21 cellular contexts compared by ENCODE assay signal in genomic region chr15:55784284-55784683, GRCh38. TPM values are rescaled to one million over a fixed set of nuclear protein-coding genes. Genes with fewer than 3 reads are reported as not detected.
A peak's percentile ranks its signal among the peaks of the same experiment; 100 is the strongest.
DNase-seq lines count a peak whose midpoint lies in the region; ATAC-seq, FAIRE-seq and TF ChIP-seq lines count a peak whose summit lies in the region.
"Had no signal": no experiment of that assay in that cellular context is flagged by ENCODE, and none has a peak within 500 bp of the region (broad histone marks: within the 10 kb centered on the region; RNA-seq: fewer than 3 reads in every experiment).

No MANE protein-coding gene starts in this region.

- H3K4me3 ChIP-seq in HUES6 (ENCODE audit: low read depth, low read length) (no peak overlapping the region; the same call in 1 of the 2 replicates), astrocyte (ENCODE audit: insufficient read depth, low read depth, low read length) (no peak overlapping the region), mesendoderm (ENCODE audit: low read length) (no peak overlapping the region), smooth muscle cell (no peak overlapping the region)
- H3K4me3 ChIP-seq in effector memory CD4-positive, alpha-beta T cell (ENCODE audit: insufficient read depth, low read depth, low read length, poor library complexity, severe bottlenecking): no peak overlapping the region

- no peaks in the 10 kb centered on the region for H3K36me3 ChIP-seq in HUES6 (ENCODE audit: control insufficient read depth, insufficient read depth, low read length)
- no peaks in the 10 kb centered on the region for H3K36me3 ChIP-seq in astrocyte (ENCODE audit: insufficient read depth, low read length)
- no peaks in the 10 kb centered on the region for H3K36me3 ChIP-seq in mesendoderm (ENCODE audit: control insufficient read depth, insufficient read depth, low read length)
- no peaks in the 10 kb centered on the region for H3K36me3 ChIP-seq in smooth muscle cell (ENCODE audit: low read depth)
- H3K36me3 ChIP-seq in effector memory CD4-positive, alpha-beta T cell (ENCODE audit: control insufficient read depth, insufficient read depth, low read length): no peaks in the 10 kb centered on the region
- H3K36me3 ChIP-seq: BE2C had no signal

- no peak overlapping the region for H2BK5ac ChIP-seq in mesendoderm (ENCODE audit: low read length)

- H3K4me1 ChIP-seq in HUES6 (ENCODE audit: control insufficient read depth, insufficient read depth, low read length): peaks cover 31% of the 10 kb centered on the region
- no peaks in the 10 kb centered on the region for H3K4me1 ChIP-seq in astrocyte (ENCODE audit: insufficient read depth, low read length)
- H3K4me1 ChIP-seq in mesendoderm (ENCODE audit: control insufficient read depth, low read depth, low read length): peaks cover 5% of the 10 kb centered on the region
- H3K4me1 ChIP-seq in smooth muscle cell (ENCODE audit: low read depth): peaks cover 22% of the 10 kb centered on the region
- H3K4me1 ChIP-seq in foreskin keratinocyte: no peaks in the 10 kb centered on the region
- no peaks in the 10 kb centered on the region for H3K4me1 ChIP-seq in effector memory CD4-positive, alpha-beta T cell (ENCODE audit: control insufficient read depth, insufficient read depth, low read length, poor library complexity, severe bottlenecking)

- H3K18ac ChIP-seq in mesendoderm (ENCODE audit: low read length): peak overlapping the region; percentile 3

- H3K4me1 Mint-ChIP-seq in astrocyte (ENCODE audit: low read depth, unreplicated experiment): peaks cover 2% of the 10 kb centered on the region
- H3K4me1 Mint-ChIP-seq: CD4-positive, alpha-beta memory T cell had no signal

- no peak overlapping the region for H3K27ac Mint-ChIP-seq in astrocyte (ENCODE audit: unreplicated experiment)
- H3K27ac Mint-ChIP-seq: CD4-positive, alpha-beta memory T cell had no signal

- H2BK15ac ChIP-seq in mesendoderm (replicated peaks; ENCODE audit: low read depth): no peak overlapping the region

- TF ChIP-seq CTCF in astrocyte (IDR thresholded peaks at IDR 0.05; ENCODE audit: insufficient read depth, low read depth, low read length) (no peak), smooth muscle cell (IDR thresholded peaks at IDR 0.05; ENCODE audit: borderline replicate concordance, insufficient read depth, poor library complexity, severe bottlenecking) (no peak), foreskin keratinocyte (conservative IDR thresholded peaks at IDR 0.05) (no peak)

- H4K8ac ChIP-seq in mesendoderm (ENCODE audit: low read depth, low read length): no peak overlapping the region

- H2BK120ac ChIP-seq in mesendoderm (ENCODE audit: low read depth, low read length): no peak overlapping the region

- no peak for FAIRE-seq in astrocyte (lab: Jason Lieb, UNC)
- FAIRE-seq: D721Med, H54 had no signal

- H3K56ac ChIP-seq in mesendoderm (ENCODE audit: low read length): no peak overlapping the region

- no peak overlapping the region for H3K4me3 Mint-ChIP-seq in astrocyte (ENCODE audit: unreplicated experiment)
- H3K4me3 Mint-ChIP-seq: CD4-positive, alpha-beta memory T cell had no signal

- H3K36me3 Mint-ChIP-seq in astrocyte (ENCODE audit: low read depth, unreplicated experiment): no peaks in the 10 kb centered on the region
- H3K36me3 Mint-ChIP-seq: CD4-positive, alpha-beta memory T cell had no signal

- peak overlapping the region; percentile 45 for H3K9ac ChIP-seq in HUES6 (ENCODE audit: low read length)
- no peak overlapping the region for H3K9ac ChIP-seq in astrocyte (ENCODE audit: low read length)
- H3K9ac ChIP-seq in mesendoderm (ENCODE audit: low read length): no peak overlapping the region
- H3K9ac ChIP-seq in smooth muscle cell (ENCODE audit: low read depth): no peak overlapping the region
- H3K9ac ChIP-seq: SK-N-SH had no signal

- H2AFZ ChIP-seq in astrocyte (ENCODE audit: low read depth, low read length) (no peak overlapping the region), smooth muscle cell (ENCODE audit: low read depth) (no peak overlapping the region)

- H3K27me3 Mint-ChIP-seq in astrocyte (ENCODE audit: low read depth, unreplicated experiment): no peaks in the 10 kb centered on the region

- H2AK5ac ChIP-seq in mesendoderm (ENCODE audit: low read length): no peak overlapping the region

- H3K27me3 ChIP-seq in HUES6 (ENCODE audit: control insufficient read depth, insufficient read depth, low read length): no peaks in the 10 kb centered on the region
- no peaks in the 10 kb centered on the region for H3K27me3 ChIP-seq in astrocyte (ENCODE audit: insufficient read depth, low read length)
- no peaks in the 10 kb centered on the region for H3K27me3 ChIP-seq in mesendoderm (ENCODE audit: insufficient read depth, low read length, poor library complexity)
- H3K27me3 ChIP-seq in smooth muscle cell (ENCODE audit: low read depth): no peaks in the 10 kb centered on the region
- H3K27me3 ChIP-seq in foreskin keratinocyte: no peaks in the 10 kb centered on the region
- H3K27me3 ChIP-seq in effector memory CD4-positive, alpha-beta T cell (replicated peaks; ENCODE audit: control insufficient read depth, insufficient read depth, low read length, poor library complexity, severe bottlenecking): no peaks in the 10 kb centered on the region
- H3K27me3 ChIP-seq: BE2C had no signal

- H3K4me2 ChIP-seq in astrocyte (ENCODE audit: low read length): no peak overlapping the region
- H3K4me2 ChIP-seq in mesendoderm (ENCODE audit: low read length): no peak overlapping the region
- peak overlapping the region; percentile 27 for H3K4me2 ChIP-seq in smooth muscle cell
- H3K4me2 ChIP-seq: SK-N-SH had no signal

- H3K27ac ChIP-seq in HUES6 (ENCODE audit: low read depth, low read length): peak overlapping the region; percentile 18; the same call in 1 of the 2 replicates
- H3K27ac ChIP-seq in astrocyte (ENCODE audit: low read depth, low read length): no peak overlapping the region
- H3K27ac ChIP-seq in mesendoderm (ENCODE audit: low read depth, low read length): peak overlapping the region; percentile 15
- no peak overlapping the region for H3K27ac ChIP-seq in smooth muscle cell (ENCODE audit: low read depth)
- H3K27ac ChIP-seq in foreskin keratinocyte: no peak overlapping the region
- no peak overlapping the region for H3K27ac ChIP-seq in effector memory CD4-positive, alpha-beta T cell (ENCODE audit: insufficient read depth, low read length, poor library complexity, severe bottlenecking)

- peaks cover 5% of the 10 kb centered on the region for H3K9me3 Mint-ChIP-seq in astrocyte (ENCODE audit: unreplicated experiment)

- ATAC-seq in foreskin keratinocyte: no peak
- ATAC-seq: PC-3 had no signal

- no peaks in the 10 kb centered on the region for H3K79me1 ChIP-seq in mesendoderm (ENCODE audit: low read length)

- H4K20me1 ChIP-seq in astrocyte (ENCODE audit: insufficient read depth, low read length) (no peaks in the 10 kb centered on the region), smooth muscle cell (ENCODE audit: low read depth) (no peaks in the 10 kb centered on the region)

- H3K23ac ChIP-seq in mesendoderm (ENCODE audit: low read length): no peak overlapping the region

- peak; percentile 22 for DNase-seq in astrocyte (ENCODE audit: low read depth)
- DNase-seq in mesendoderm: peak; percentile 91
- DNase-seq in smooth muscle cell (lab: John Stamatoyannopoulos, UW; ENCODE audit: unreplicated experiment): no peak
- no peak for DNase-seq in foreskin keratinocyte
- no peak for DNase-seq in ureter (ENCODE audit: low spot score)
- DNase-seq in effector memory CD4-positive, alpha-beta T cell: no peak
- DNase-seq: BE2C; CD4-positive, alpha-beta memory T cell; DMS79 treated with DMSO at 0.1 percent for 48 hours; GDM1; MV-4-11; NCI-H1417 treated with DMSO at 0.1 percent for 48 hours; NCI-H2029; NCI-H2171 treated with DMSO at 0.1 percent for 48 hours; NCI-H526; PC-3; SK-N-SH had no signal

- peaks cover 7% of the 10 kb centered on the region for H3F3A ChIP-seq in smooth muscle cell (ENCODE audit: low read depth)

- no peak overlapping the region for H4K5ac ChIP-seq in mesendoderm (ENCODE audit: low read length)

- peaks cover 2% of the 10 kb centered on the region; the same call in 1 of the 2 replicates for H3K9me3 ChIP-seq in HUES6 (ENCODE audit: control insufficient read depth, insufficient read depth, low read depth, low read length)
- H3K9me3 ChIP-seq in astrocyte (ENCODE audit: insufficient read depth, low read depth, low read length): peaks cover 2% of the 10 kb centered on the region
- H3K9me3 ChIP-seq in smooth muscle cell (replicated peaks; ENCODE audit: low read depth): no peaks in the 10 kb centered on the region
- no peaks in the 10 kb centered on the region for H3K9me3 ChIP-seq in effector memory CD4-positive, alpha-beta T cell (ENCODE audit: control insufficient read depth, low read length)
- H3K9me3 ChIP-seq: BE2C, SK-N-SH had no signal

- no peak overlapping the region for H3K4ac ChIP-seq in mesendoderm (ENCODE audit: low read depth, low read length)

- H3K79me2 ChIP-seq in astrocyte (ENCODE audit: insufficient read depth, low read length) (no peaks in the 10 kb centered on the region), mesendoderm (ENCODE audit: control insufficient read depth, insufficient read depth, low read length) (no peaks in the 10 kb centered on the region), smooth muscle cell (ENCODE audit: low read depth) (no peaks in the 10 kb centered on the region)

RNA-seq across cellular contexts. Expression of gene PRTG, which starts 41.3 kb away (rescaled TPM):
- total RNA-seq in astrocyte (13.6 and 39.4 TPM in 2 replicates), smooth muscle cell (7.9 and 17.2 TPM in 2 replicates), foreskin keratinocyte (not detected in 2 replicates), ureter (3.7 TPM)
- 2.3 TPM for polyA plus RNA-seq in mesendoderm (2013, experiment 1 of 2)
- 2.1 TPM for polyA plus RNA-seq in mesendoderm (2013, experiment 2 of 2)
- polyA plus RNA-seq in smooth muscle cell (2.4 and 5.6 TPM in 2 replicates), foreskin keratinocyte (not detected in 2 replicates)
- total RNA-seq: CD4-positive, alpha-beta memory T cell; HT-29 had no signal
- polyA plus RNA-seq: CD4-positive, alpha-beta memory T cell had no signal

Comparison
In these comparisons a context has a peak if more than half of its experiments do, and no peak if none do; other contexts are left out.
1. H3K27ac ChIP-seq: peak in HUES6 (single experiment) and mesendoderm (single experiment); none in astrocyte (single experiment), smooth muscle cell (single experiment), foreskin keratinocyte (single experiment) and effector memory CD4-positive, alpha-beta T cell (single experiment).
2. DNase-seq: peak in astrocyte (single experiment) and mesendoderm (single experiment); none in smooth muscle cell (single experiment), foreskin keratinocyte (0 of 2), ureter (single experiment) and effector memory CD4-positive, alpha-beta T cell (0 of 3).